Comparison of ENCODE assay signal across 14 cellular contexts in genomic region chr9:74630228-74630627, GRCh38.
DNase-seq lines count a peak whose midpoint lies in the region; ATAC-seq and TF ChIP-seq lines count a peak whose summit lies in the region.
"Had no signal": no experiment of that assay in that cellular context is flagged by ENCODE, and none has a peak within 500 bp of the region (broad histone marks: within the 10 kb centered on the region; RNA-seq: fewer than 3 reads in every experiment).

No MANE protein-coding gene starts in this region.

- H3K9me3 Mint-ChIP-seq in GM23338 (no peaks in the 10 kb centered on the region), WTC11 (no peaks in the 10 kb centered on the region)
- H3K9me3 Mint-ChIP-seq: CD8-positive, alpha-beta T cell had no signal

- no peak overlapping the region for H2BK120ac ChIP-seq in mesendoderm (ENCODE audit: low read depth, low read length)

- H3K4me1 ChIP-seq in GM23338 (ENCODE audit: insufficient read depth) (no peaks in the 10 kb centered on the region; the same call in 1 of the 2 replicates), Karpas-422 (ENCODE audit: low read length) (peaks cover 64% of the 10 kb centered on the region), mesendoderm (ENCODE audit: control insufficient read depth, low read depth, low read length) (no peaks in the 10 kb centered on the region)

- no peaks in the 10 kb centered on the region for H3K9me3 ChIP-seq in Karpas-422 (ENCODE audit: low read length)

- H3K4me3 Mint-ChIP-seq in GM23338: no peak overlapping the region
- H3K4me3 Mint-ChIP-seq in WTC11: no peak overlapping the region
- H3K4me3 Mint-ChIP-seq: CD8-positive, alpha-beta T cell had no signal

- H2BK15ac ChIP-seq in mesendoderm (replicated peaks; ENCODE audit: low read depth): no peak overlapping the region

- peak overlapping the region; percentile 28; the same call in 1 of the 2 replicates for H3K4me2 ChIP-seq in GM23338
- H3K4me2 ChIP-seq in Karpas-422 (ENCODE audit: low read depth, low read length, poor library complexity, severe bottlenecking): peak overlapping the region; percentile 80
- H3K4me2 ChIP-seq in mesendoderm (ENCODE audit: low read length): no peak overlapping the region

- no peaks in the 10 kb centered on the region for H3K79me1 ChIP-seq in mesendoderm (ENCODE audit: low read length)

- H3K27ac ChIP-seq in GM23338 (ENCODE audit: low read depth) (no peak overlapping the region), Karpas-422 (ENCODE audit: low read length) (peak overlapping the region; percentile 89), mesendoderm (ENCODE audit: low read depth, low read length) (no peak overlapping the region)
- H3K27ac ChIP-seq: GM23248 had no signal

- ATAC-seq in GM23338 (peak; percentile 67), WTC11 (peak; percentile 32; the same call in 1 of the 2 replicates), GM18861 (IDR thresholded peaks at IDR 0.05; ENCODE audit: unreplicated experiment) (no peak)
- ATAC-seq: CD8-positive, alpha-beta T cell had no signal

- H2AFZ ChIP-seq in GM23338 (peak overlapping the region; percentile 11; the same call in 1 of the 2 replicates), Karpas-422 (ENCODE audit: low read length) (peak overlapping the region; percentile 76)
- H2AFZ ChIP-seq: GM23248 had no signal

- H3K27me3 Mint-ChIP-seq in GM23338 (ENCODE audit: insufficient read depth, low read depth, poor library complexity) (peaks cover 2% of the 10 kb centered on the region), WTC11 (ENCODE audit: low read depth) (no peaks in the 10 kb centered on the region)

- no CpG with 5 or more reads among the region's 7 CpGs for WGBS in mesendoderm (ENCODE audit: extremely low coverage, insufficient coverage, low lambda C conversion rate)

- H3K9ac ChIP-seq in Karpas-422 (ENCODE audit: low read length) (peak overlapping the region; percentile 57), mesendoderm (ENCODE audit: low read length) (no peak overlapping the region)
- H3K9ac ChIP-seq: GM23248 had no signal

- POLR2A ChIA-PET in WTC11 (lab: Charles Lee): interaction anchor here (0.6 kb wide), 1 partner anchor 63 kb away, joined by 3 read pairs; no protein-coding TSS in a partner anchor

- CTCF ChIA-PET in WTC11 (lab: Charles Lee): no interaction called here

- H3K36me3 Mint-ChIP-seq in GM23338 (ENCODE audit: low read depth) (no peaks in the 10 kb centered on the region), WTC11 (no peaks in the 10 kb centered on the region)
- H3K36me3 Mint-ChIP-seq: CD8-positive, alpha-beta T cell had no signal

- no peak overlapping the region for H4K5ac ChIP-seq in mesendoderm (ENCODE audit: low read length)

- no peaks in the 10 kb centered on the region for H4K20me1 ChIP-seq in GM23338 (replicated peaks; ENCODE audit: insufficient read depth)
- H4K20me1 ChIP-seq in Karpas-422 (ENCODE audit: insufficient read depth, low read depth, low read length): no peaks in the 10 kb centered on the region

- H4K8ac ChIP-seq in mesendoderm (ENCODE audit: low read depth, low read length): no peak overlapping the region

- H3K79me2 ChIP-seq in GM23338 (replicated peaks; ENCODE audit: insufficient read depth): no peaks in the 10 kb centered on the region
- no peaks in the 10 kb centered on the region for H3K79me2 ChIP-seq in Karpas-422 (ENCODE audit: low read length)
- H3K79me2 ChIP-seq in mesendoderm (ENCODE audit: control insufficient read depth, insufficient read depth, low read length): no peaks in the 10 kb centered on the region

- no peaks in the 10 kb centered on the region for H3F3A ChIP-seq in GM23338 (replicated peaks; ENCODE audit: low read depth)

- H2AK5ac ChIP-seq in mesendoderm (ENCODE audit: low read length): no peak overlapping the region

- H3K56ac ChIP-seq in mesendoderm (ENCODE audit: low read length): no peak overlapping the region

- no peak overlapping the region for H2BK5ac ChIP-seq in mesendoderm (ENCODE audit: low read length)

- H3K36me3 ChIP-seq in GM23338 (ENCODE audit: insufficient read depth) (no peaks in the 10 kb centered on the region), Karpas-422 (ENCODE audit: insufficient read depth, low read length) (no peaks in the 10 kb centered on the region), mesendoderm (ENCODE audit: control insufficient read depth, insufficient read depth, low read length) (no peaks in the 10 kb centered on the region)

- H3K23ac ChIP-seq in mesendoderm (ENCODE audit: low read length): no peak overlapping the region

- no peak overlapping the region for H3K18ac ChIP-seq in mesendoderm (ENCODE audit: low read length)

- no peak overlapping the region for H3K4ac ChIP-seq in mesendoderm (ENCODE audit: low read depth, low read length)

- TF ChIP-seq CTCF in GM23338 (conservative IDR thresholded peaks at IDR 0.05; ENCODE audit: low read depth in 2 of 2): no peak
- no peak for TF ChIP-seq CTCF in WTC11 (IDR thresholded peaks at IDR 0.05)

- DNase-seq in GM23338 (ENCODE audit: low spot score) (peak; percentile 16), Karpas-422 (peak; percentile 78), WTC11 (ENCODE audit: low spot score) (no peak), mesendoderm (peak; percentile 27), inferior parietal cortex (ENCODE audit: extremely low spot score) (no peak), NCI-H748 (lab: John Stamatoyannopoulos, UW; ENCODE audit: unreplicated experiment) (no peak), NCI-H2171 (lab: John Stamatoyannopoulos, UW) (no peak)
- DNase-seq: C1 segment of cervical spinal cord; CD8-positive, alpha-beta T cell; DMS 273 treated with DMSO at 0.1 percent for 48 hours; DMS79; GM23248; HCEC 1CT had no signal

- H3K4me1 Mint-ChIP-seq in GM23338 (peaks cover 18% of the 10 kb centered on the region), WTC11 (peaks cover 18% of the 10 kb centered on the region)

- no peak overlapping the region for H3K27ac Mint-ChIP-seq in GM23338
- H3K27ac Mint-ChIP-seq in WTC11: no peak overlapping the region
- H3K27ac Mint-ChIP-seq: CD8-positive, alpha-beta T cell had no signal

- H3K4me3 ChIP-seq in GM23338 (no peak overlapping the region), Karpas-422 (ENCODE audit: low read length) (peak overlapping the region; percentile 61), mesendoderm (ENCODE audit: low read length) (no peak overlapping the region)
- H3K4me3 ChIP-seq: GM23248 had no signal

- no peaks in the 10 kb centered on the region for H3K27me3 ChIP-seq in GM23338 (ENCODE audit: insufficient read depth)
- no peaks in the 10 kb centered on the region for H3K27me3 ChIP-seq in Karpas-422 (ENCODE audit: low read length)
- no peaks in the 10 kb centered on the region for H3K27me3 ChIP-seq in mesendoderm (ENCODE audit: insufficient read depth, low read length, poor library complexity)

- H3K9me2 ChIP-seq in GM23338 (ENCODE audit: insufficient read depth) (no peaks in the 10 kb centered on the region), Karpas-422 (replicated peaks; ENCODE audit: insufficient read depth, low read length) (no peaks in the 10 kb centered on the region)

TF ChIP-seq in GM23338, 12 proteins besides CTCF, POLR2A, EP300 and RAD21:
- TF ChIP-seq EZH2 (IDR thresholded peaks at IDR 0.05; ENCODE audit: low read depth, unreplicated experiment) (no peak), POLR2AphosphoS5 (IDR thresholded peaks at IDR 0.05; ENCODE audit: low read depth) (no peak), STAT1 (IDR thresholded peaks at IDR 0.05; ENCODE audit: unreplicated experiment) (no peak), ZNF331 (CRISPR knock-in tag; IDR thresholded peaks at IDR 0.05; ENCODE audit: low read depth) (no peak)

TF ChIP-seq in WTC11, 78 proteins besides CTCF, POLR2A, EP300 and RAD21 (continues in another document):
- no peak for TF ChIP-seq ZNF396 (CRISPR knock-in tag; IDR thresholded peaks at IDR 0.05; ENCODE audit: borderline replicate concordance)
- TF ChIP-seq ZNF263 (CRISPR knock-in tag; IDR thresholded peaks at IDR 0.05; ENCODE audit: low read depth): no peak
- TF ChIP-seq, protein P1, sequence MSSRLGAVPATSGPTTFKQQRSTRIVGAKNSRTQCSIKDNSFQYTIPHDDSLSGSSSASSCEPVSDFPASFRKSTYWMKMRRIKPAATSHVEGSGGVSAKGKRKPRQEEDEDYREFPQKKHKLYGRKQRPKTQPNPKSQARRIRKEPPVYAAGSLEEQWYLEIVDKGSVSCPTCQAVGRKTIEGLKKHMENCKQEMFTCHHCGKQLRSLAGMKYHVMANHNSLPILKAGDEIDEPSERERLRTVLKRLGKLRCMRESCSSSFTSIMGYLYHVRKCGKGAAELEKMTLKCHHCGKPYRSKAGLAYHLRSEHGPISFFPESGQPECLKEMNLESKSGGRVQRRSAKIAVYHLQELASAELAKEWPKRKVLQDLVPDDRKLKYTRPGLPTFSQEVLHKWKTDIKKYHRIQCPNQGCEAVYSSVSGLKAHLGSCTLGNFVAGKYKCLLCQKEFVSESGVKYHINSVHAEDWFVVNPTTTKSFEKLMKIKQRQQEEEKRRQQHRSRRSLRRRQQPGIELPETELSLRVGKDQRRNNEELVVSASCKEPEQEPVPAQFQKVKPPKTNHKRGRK (CRISPR knock-in tag; IDR thresholded peaks at IDR 0.05; ENCODE audit: borderline replicate concordance): no peak
- TF ChIP-seq, protein P2, sequence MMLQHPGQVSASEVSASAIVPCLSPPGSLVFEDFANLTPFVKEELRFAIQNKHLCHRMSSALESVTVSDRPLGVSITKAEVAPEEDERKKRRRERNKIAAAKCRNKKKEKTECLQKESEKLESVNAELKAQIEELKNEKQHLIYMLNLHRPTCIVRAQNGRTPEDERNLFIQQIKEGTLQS (CRISPR knock-in tag; conservative IDR thresholded peaks at IDR 0.05): no peak
- no peak for TF ChIP-seq ATF2 (CRISPR knock-in tag; IDR thresholded peaks at IDR 0.05; ENCODE audit: borderline replicate concordance, low read depth)
- no peak for TF ChIP-seq IRF2 (CRISPR knock-in tag; IDR thresholded peaks at IDR 0.05; ENCODE audit: borderline replicate concordance, low read depth)
- no peak for TF ChIP-seq ZNF121 (CRISPR knock-in tag; IDR thresholded peaks at IDR 0.05)

Comparison
In these comparisons a context has a peak if more than half of its experiments do, and no peak if none do; other contexts are left out.
1. DNase-seq: peak in GM23338 (single experiment), Karpas-422 (single experiment) and mesendoderm (single experiment); none in WTC11 (single experiment), inferior parietal cortex (single experiment), NCI-H748 (single experiment) and NCI-H2171 (single experiment).